In the genomic region with DNA sequence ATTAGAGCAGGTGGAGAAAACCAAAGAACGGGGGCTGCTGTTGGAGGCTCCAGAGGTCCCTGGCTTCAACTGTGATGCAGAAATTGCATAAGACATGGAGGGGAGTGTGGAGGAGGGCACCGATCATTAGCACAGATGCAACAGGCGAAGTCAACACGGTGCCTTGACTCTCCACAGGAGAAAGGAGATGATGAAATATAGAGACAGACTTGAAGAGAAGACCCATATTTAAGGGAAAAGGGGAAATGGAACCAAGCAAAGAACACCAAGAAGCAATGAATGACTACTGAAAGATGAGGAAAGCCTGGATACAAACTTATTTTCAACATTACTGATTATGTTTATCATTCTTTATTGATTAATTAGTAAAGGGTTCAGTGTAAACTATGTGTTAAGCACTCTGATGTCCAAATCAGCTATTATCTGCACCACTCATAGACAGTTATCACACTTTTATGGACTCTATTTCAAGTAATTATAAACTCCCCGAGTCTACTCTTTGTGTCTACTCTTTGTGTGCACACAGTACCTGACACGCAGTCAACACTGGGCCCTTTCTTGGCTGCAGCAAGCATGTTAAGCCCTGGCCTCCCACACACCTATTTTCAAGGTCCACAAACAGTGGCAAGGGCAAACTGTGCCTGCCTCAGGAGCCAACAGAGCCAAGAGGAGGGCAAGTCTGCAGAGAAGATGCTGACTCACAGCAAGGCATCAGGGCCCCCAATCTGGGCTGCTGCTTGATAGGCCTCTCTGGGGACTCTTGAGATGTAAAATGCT, we compare ENCODE assay signal across 13 cellular contexts.
"Had no signal": no experiment of that assay in that cellular context is flagged by ENCODE, and none has a peak within 500 bp of the region (broad histone marks: within the 10 kb centered on the region; RNA-seq: fewer than 3 reads in every experiment).

No MANE protein-coding gene starts in this region.

- DNase-seq: activated CD4-positive, alpha-beta memory T cell treated with anti-CD3 and anti-CD28 coated beads, Interleukin-2, amount 10 ng/mL, durations not matched to agents 7 days and 5 days; activated CD8-positive, alpha-beta memory T cell treated with anti-CD3 and anti-CD28 coated beads, Interleukin-2, amount 50 U/mL, for 48 hours; activated naive CD4-positive, alpha-beta T cell; left colon; naive thymus-derived CD4-positive, alpha-beta T cell; stimulated activated CD4-positive, alpha-beta T cell treated with anti-CD3 and anti-CD28 coated beads, Interleukin-15, amount 100 ng/mL, for 24 hours; stimulated activated CD4-positive, alpha-beta T cell treated with anti-CD3 and anti-CD28 coated beads, Interleukin-4, amount 100 ng/mL, for 24 hours; stimulated activated naive CD8-positive, alpha-beta T cell treated with anti-CD3 and anti-CD28 coated beads, Interleukin-15, amount 100 ng/mL, for 72 hours; testis had no signal

- FAIRE-seq: bronchial epithelial cell, endometrium had no signal

- H3K4me1 ChIP-seq: ascending aorta, testis had no signal

- H3K36me3 ChIP-seq: ascending aorta had no signal

- H3K27ac ChIP-seq: ascending aorta, testis, VCaP had no signal

- H3K9me3 ChIP-seq: ascending aorta, testis had no signal

- H3K27me3 ChIP-seq: ascending aorta, testis had no signal

- H3K4me3 ChIP-seq: ascending aorta, testis had no signal
